In the genomic region with DNA sequence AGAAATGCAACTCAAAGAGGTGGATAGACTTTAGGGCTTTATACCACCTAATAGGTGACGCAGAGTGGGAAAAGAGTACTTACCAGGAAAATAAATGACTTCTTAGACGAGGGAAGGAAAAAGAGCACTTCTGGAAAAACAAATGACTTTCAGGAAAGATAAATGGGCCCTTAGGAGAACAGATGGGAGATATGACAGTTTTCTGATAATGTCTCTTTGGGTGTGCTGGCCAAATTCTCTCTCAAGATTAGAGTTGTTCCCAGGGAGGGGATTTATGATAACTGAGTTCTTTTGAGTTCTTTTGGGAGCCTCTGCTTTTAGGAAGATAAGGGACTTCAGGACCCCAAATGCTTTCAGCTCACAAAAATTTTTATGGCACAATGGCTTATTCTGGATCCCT, we compare ENCODE assay signal across 26 cellular contexts.
"Had no signal": no experiment of that assay in that cellular context is flagged by ENCODE, and none has a peak within 500 bp of the region (broad histone marks: within the 10 kb centered on the region; RNA-seq: fewer than 3 reads in every experiment).

No MANE protein-coding gene starts in this region.

- H3K9me3 ChIP-seq: breast epithelium, Peyer's patch, SJSA1 had no signal

- H3K27ac ChIP-seq: Peyer's patch, RWPE1, SJSA1, VCaP had no signal

- H3K4me3 ChIP-seq: breast epithelium, Peyer's patch, SJSA1 had no signal

- DNase-seq: activated CD4-positive, alpha-beta memory T cell treated with anti-CD3 and anti-CD28 coated beads, Interleukin-2, amount 10 ng/mL, durations not matched to agents 7 days and 5 days; activated CD4-positive, alpha-beta T cell treated with anti-CD3 and anti-CD28 coated beads, Interleukin-2, amount 50 U/mL, for 1 hour; activated CD4-positive, CD25-positive, alpha-beta regulatory T cell; activated gamma-delta T cell; activated naive CD4-positive, alpha-beta T cell treated with anti-CD3 and anti-CD28 coated beads for 36 hours; activated T-cell treated with anti-CD3 and anti-CD28 coated beads for 4 hours; activated T-cell treated with anti-CD3 and anti-CD28 coated beads, Interleukin-2, amount 50 U/mL, for 48 hours; anterior cingulate cortex; caudate nucleus; KG1; NCI-H1092; NCI-H1417; NCI-H1930; NCI-H2171; NCI-H2227 treated with DMSO at 0.1 percent for 48 hours; NCI-H446 treated with DMSO at 0.1 percent for 48 hours; NCI-H526 treated with DMSO at 0.1 percent for 48 hours; NCI-H82; Peyer's patch; Right ventricle myocardium superior had no signal

- H3K4me3 Mint-ChIP-seq: activated CD4-positive, alpha-beta memory T cell treated with anti-CD3 and anti-CD28 coated beads, Interleukin-2, amount 10 ng/mL, durations not matched to agents 7 days and 5 days; activated naive CD4-positive, alpha-beta T cell treated with anti-CD3 and anti-CD28 coated beads for 36 hours; activated naive CD8-positive, alpha-beta T cell; activated T-helper 17 cell treated with anti-CD3 and anti-CD28 coated beads, Interleukin-2, amount 50 U/mL, for 72 hours had no signal

- H3K27me3 ChIP-seq: breast epithelium, Peyer's patch, SJSA1 had no signal

- H3K36me3 Mint-ChIP-seq: activated naive CD8-positive, alpha-beta T cell had no signal

- H3K36me3 ChIP-seq: breast epithelium, Peyer's patch, SJSA1 had no signal

- H3K4me1 Mint-ChIP-seq: activated T-helper 17 cell treated with anti-CD3 and anti-CD28 coated beads, Interleukin-2, amount 50 U/mL, for 72 hours had no signal

- H3K27ac Mint-ChIP-seq: activated CD4-positive, alpha-beta memory T cell treated with anti-CD3 and anti-CD28 coated beads, Interleukin-2, amount 10 ng/mL, durations not matched to agents 7 days and 5 days; activated naive CD4-positive, alpha-beta T cell treated with anti-CD3 and anti-CD28 coated beads for 36 hours; activated naive CD8-positive, alpha-beta T cell; activated T-helper 17 cell treated with anti-CD3 and anti-CD28 coated beads, Interleukin-2, amount 50 U/mL, for 72 hours had no signal

- ATAC-seq: activated T-helper 17 cell treated with anti-CD3 and anti-CD28 coated beads, Interleukin-2, amount 50 U/mL, for 72 hours had no signal

- H3K9me3 Mint-ChIP-seq: activated CD4-positive, alpha-beta memory T cell treated with anti-CD3 and anti-CD28 coated beads, Interleukin-2, amount 10 ng/mL, durations not matched to agents 7 days and 5 days; activated naive CD4-positive, alpha-beta T cell treated with anti-CD3 and anti-CD28 coated beads for 36 hours; activated T-helper 17 cell treated with anti-CD3 and anti-CD28 coated beads, Interleukin-2, amount 50 U/mL, for 72 hours had no signal
